Comparison of ENCODE assay signal across 3 cellular contexts in the genomic region with DNA sequence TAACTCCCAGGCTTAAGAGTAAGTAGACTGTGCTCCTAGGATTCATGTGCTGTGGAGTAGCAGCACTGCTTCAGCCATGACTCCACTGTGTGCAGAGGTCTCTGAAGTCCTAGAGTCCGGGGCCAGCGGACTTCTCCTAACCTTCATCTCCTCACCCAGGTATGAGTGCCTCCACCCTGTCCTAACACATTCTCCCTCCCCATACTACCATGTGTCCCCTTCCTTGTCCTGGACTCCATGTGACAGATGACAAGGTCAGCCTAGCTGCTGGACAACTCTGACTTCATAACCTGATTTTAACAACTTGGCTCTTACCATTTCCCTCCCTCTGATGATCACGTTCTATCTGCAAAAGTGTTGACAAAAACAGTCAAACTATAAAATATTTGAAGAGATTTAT.
TF ChIP-seq lines count a peak whose summit lies in the region.

No MANE protein-coding gene starts in this region.

TF ChIP-seq in A549, 52 proteins besides CTCF, POLR2A, EP300 and RAD21:
- TF ChIP-seq RNF2 (IDR thresholded peaks at IDR 0.05; ENCODE audit: borderline replicate concordance, low read depth) (no peak), KDM5A (IDR thresholded peaks at IDR 0.05) (no peak), ZNF302 (CRISPR knock-in tag; IDR thresholded peaks at IDR 0.05) (no peak), JUN (IDR thresholded peaks at IDR 0.05) (no peak), TP53 (CRISPR knock-in tag; IDR thresholded peaks at IDR 0.05) (no peak), FOSB (CRISPR knock-in tag; IDR thresholded peaks at IDR 0.05) (no peak), NR3C1 (IDR thresholded peaks at IDR 0.05) (no peak), NFE2L2 (conservative IDR thresholded peaks at IDR 0.05; ENCODE audit: low read length) (no peak), CBX8 (IDR thresholded peaks at IDR 0.05) (no peak), CHD4 (IDR thresholded peaks at IDR 0.05; ENCODE audit: borderline replicate concordance) (no peak), RCOR1 (IDR thresholded peaks at IDR 0.05; ENCODE audit: low read depth, low read length) (no peak), SREBF2 (IDR thresholded peaks at IDR 0.05) (no peak), FOSL2 (IDR thresholded peaks at IDR 0.05) (no peak), FOSL2 (CRISPR knock-in tag; IDR thresholded peaks at IDR 0.05) (no peak), PHF8 (IDR thresholded peaks at IDR 0.05; ENCODE audit: borderline replicate concordance, low read depth) (no peak), NPAS2 (CRISPR knock-in tag; IDR thresholded peaks at IDR 0.05; ENCODE audit: borderline replicate concordance) (no peak), CBX2 (IDR thresholded peaks at IDR 0.05; ENCODE audit: borderline replicate concordance, low read depth) (no peak), MAZ (IDR thresholded peaks at IDR 0.05; ENCODE audit: borderline replicate concordance, low read depth, low read length) (no peak)
- TF ChIP-seq, protein P1, sequence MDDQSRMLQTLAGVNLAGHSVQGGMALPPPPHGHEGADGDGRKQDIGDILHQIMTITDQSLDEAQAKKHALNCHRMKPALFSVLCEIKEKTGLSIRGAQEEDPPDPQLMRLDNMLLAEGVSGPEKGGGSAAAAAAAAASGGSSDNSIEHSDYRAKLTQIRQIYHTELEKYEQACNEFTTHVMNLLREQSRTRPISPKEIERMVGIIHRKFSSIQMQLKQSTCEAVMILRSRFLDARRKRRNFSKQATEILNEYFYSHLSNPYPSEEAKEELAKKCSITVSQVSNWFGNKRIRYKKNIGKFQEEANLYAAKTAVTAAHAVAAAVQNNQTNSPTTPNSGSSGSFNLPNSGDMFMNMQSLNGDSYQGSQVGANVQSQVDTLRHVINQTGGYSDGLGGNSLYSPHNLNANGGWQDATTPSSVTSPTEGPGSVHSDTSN (IDR thresholded peaks at IDR 0.05) = no peak
- TF ChIP-seq, protein P2, sequence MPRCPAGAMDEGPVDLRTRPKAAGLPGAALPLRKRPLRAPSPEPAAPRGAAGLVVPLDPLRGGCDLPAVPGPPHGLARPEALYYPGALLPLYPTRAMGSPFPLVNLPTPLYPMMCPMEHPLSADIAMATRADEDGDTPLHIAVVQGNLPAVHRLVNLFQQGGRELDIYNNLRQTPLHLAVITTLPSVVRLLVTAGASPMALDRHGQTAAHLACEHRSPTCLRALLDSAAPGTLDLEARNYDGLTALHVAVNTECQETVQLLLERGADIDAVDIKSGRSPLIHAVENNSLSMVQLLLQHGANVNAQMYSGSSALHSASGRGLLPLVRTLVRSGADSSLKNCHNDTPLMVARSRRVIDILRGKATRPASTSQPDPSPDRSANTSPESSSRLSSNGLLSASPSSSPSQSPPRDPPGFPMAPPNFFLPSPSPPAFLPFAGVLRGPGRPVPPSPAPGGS (IDR thresholded peaks at IDR 0.05) = no peak

TF ChIP-seq in endothelial cell of umbilical vein, 7 proteins besides CTCF, POLR2A, EP300 and RAD21:
- TF ChIP-seq MYC (IDR thresholded peaks at IDR 0.05; ENCODE audit: low read depth, low read length) = no peak
- TF ChIP-seq EZH2 (IDR thresholded peaks at IDR 0.05; ENCODE audit: borderline replicate concordance, low read depth, low read length, severe bottlenecking) = no peak
- TF ChIP-seq JUN (IDR thresholded peaks at IDR 0.05; ENCODE audit: borderline replicate concordance, insufficient read depth, insufficient read length, low read depth) = no peak
- TF ChIP-seq, protein P3, sequence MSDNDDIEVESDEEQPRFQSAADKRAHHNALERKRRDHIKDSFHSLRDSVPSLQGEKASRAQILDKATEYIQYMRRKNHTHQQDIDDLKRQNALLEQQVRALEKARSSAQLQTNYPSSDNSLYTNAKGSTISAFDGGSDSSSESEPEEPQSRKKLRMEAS (IDR thresholded peaks at IDR 0.05; ENCODE audit: insufficient read depth, insufficient read length) = no peak
- TF ChIP-seq FOS (IDR thresholded peaks at IDR 0.05; ENCODE audit: borderline replicate concordance, insufficient read depth, low read length) = no peak
- no peak for TF ChIP-seq GATA2 (IDR thresholded peaks at IDR 0.05; ENCODE audit: insufficient read depth, insufficient read length, low read depth, low read length)
TF ChIP-seq in endothelial cell of umbilical vein: peak in this region for 0.

TF ChIP-seq in liver, 16 proteins besides CTCF, POLR2A, EP300 and RAD21:
- TF ChIP-seq NR2F2 (IDR thresholded peaks at IDR 0.05) = no peak
- TF ChIP-seq, protein P4, sequence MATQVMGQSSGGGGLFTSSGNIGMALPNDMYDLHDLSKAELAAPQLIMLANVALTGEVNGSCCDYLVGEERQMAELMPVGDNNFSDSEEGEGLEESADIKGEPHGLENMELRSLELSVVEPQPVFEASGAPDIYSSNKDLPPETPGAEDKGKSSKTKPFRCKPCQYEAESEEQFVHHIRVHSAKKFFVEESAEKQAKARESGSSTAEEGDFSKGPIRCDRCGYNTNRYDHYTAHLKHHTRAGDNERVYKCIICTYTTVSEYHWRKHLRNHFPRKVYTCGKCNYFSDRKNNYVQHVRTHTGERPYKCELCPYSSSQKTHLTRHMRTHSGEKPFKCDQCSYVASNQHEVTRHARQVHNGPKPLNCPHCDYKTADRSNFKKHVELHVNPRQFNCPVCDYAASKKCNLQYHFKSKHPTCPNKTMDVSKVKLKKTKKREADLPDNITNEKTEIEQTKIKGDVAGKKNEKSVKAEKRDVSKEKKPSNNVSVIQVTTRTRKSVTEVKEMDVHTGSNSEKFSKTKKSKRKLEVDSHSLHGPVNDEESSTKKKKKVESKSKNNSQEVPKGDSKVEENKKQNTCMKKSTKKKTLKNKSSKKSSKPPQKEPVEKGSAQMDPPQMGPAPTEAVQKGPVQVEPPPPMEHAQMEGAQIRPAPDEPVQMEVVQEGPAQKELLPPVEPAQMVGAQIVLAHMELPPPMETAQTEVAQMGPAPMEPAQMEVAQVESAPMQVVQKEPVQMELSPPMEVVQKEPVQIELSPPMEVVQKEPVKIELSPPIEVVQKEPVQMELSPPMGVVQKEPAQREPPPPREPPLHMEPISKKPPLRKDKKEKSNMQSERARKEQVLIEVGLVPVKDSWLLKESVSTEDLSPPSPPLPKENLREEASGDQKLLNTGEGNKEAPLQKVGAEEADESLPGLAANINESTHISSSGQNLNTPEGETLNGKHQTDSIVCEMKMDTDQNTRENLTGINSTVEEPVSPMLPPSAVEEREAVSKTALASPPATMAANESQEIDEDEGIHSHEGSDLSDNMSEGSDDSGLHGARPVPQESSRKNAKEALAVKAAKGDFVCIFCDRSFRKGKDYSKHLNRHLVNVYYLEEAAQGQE (IDR thresholded peaks at IDR 0.05) = no peak
- TF ChIP-seq EGR1 (IDR thresholded peaks at IDR 0.05; ENCODE audit: low read depth in 2 of 2) = no peak
- TF ChIP-seq FOXA2 (IDR thresholded peaks at IDR 0.05) = no peak
- no peak for TF ChIP-seq JUND (IDR thresholded peaks at IDR 0.05)
- TF ChIP-seq TAF1 (conservative IDR thresholded peaks at IDR 0.05) = no peak
- no peak for TF ChIP-seq YY1 (IDR thresholded peaks at IDR 0.05)
TF ChIP-seq in liver: peak in this region for 0.
